ENCODE assay signal across 8 cellular contexts in the genomic region with DNA sequence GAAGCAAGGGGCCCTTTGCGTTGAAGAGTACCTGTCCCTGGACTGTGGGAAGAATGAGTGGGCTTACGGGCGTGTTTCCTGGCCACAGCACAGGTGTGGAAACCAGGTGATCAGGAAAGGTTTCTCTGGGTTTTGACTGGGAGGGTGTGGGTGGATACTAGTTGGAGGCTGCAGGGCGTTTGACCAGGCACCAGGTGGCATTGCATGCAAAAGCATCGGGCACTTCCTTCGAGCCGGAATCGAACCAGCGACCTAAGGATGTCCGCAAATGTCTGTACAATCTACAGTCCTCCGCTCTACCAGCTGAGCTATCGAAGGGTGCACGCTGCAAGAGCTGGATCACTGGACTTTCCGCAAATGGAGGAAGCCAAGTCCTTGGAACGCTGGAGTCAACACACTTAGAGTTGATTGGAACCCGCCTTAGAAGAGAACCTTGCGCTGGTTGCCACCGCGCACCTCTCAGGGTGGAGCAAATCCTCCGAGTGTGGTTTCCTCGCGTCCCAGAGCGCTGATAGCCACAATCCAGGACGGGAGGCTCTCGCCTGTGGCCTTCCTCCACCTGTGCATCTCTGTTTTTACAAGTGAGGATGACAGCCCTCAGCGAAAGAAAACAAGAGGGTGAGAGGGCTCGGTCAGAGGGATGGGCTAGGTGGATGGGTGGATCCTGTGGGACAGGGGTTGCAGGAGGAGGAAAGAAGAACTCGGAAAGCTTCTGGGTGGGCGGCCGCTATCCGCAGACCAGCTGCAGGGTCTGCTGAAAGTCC. TPM values are rescaled to one million over a fixed set of nuclear protein-coding genes. Genes with fewer than 3 reads are reported as not detected.
DNase-seq lines count a peak whose midpoint lies in the region; ATAC-seq and TF ChIP-seq lines count a peak whose summit lies in the region.

No MANE protein-coding gene starts in this region.

- intact Hi-C loops in activated CD8-positive, alpha-beta T cell treated with anti-CD3 and anti-CD28 coated beads for 36 hours (cut with micrococcal nuclease), result loop anchor here (1.0 kb wide), 1 partner anchor 28 kb away; no protein-coding TSS in a partner anchor

- DNase-seq in GM12864 (ENCODE audit: low read depth) (peak; percentile 84), NCI-H460 (ENCODE audit: extremely low read depth, low read depth) (peak; percentile 91), endodermal cell (peak; percentile 94), NCI-H1092 treated with DMSO at 0.1 percent for 48 hours (lab: John Stamatoyannopoulos, UW) (no peak)
- peak; percentile 93 for DNase-seq in activated CD8-positive, alpha-beta T cell treated with anti-CD3 and anti-CD28 coated beads for 36 hours
- peak; percentile 69 for DNase-seq in stimulated activated CD8-positive, alpha-beta memory T cell treated with anti-CD3 and anti-CD28 coated beads, Interleukin-7, amount 100 ng/mL, for 24 hours (ENCODE audit: low read depth)

- peak; percentile 81 for TF ChIP-seq CTCF in GM12864 (IDR thresholded peaks at IDR 0.05; ENCODE audit: low read depth, low read length, missing control alignments)
- peak; percentile 78 for TF ChIP-seq CTCF in activated CD8-positive, alpha-beta T cell treated with anti-CD3 and anti-CD28 coated beads for 36 hours (IDR thresholded peaks at IDR 0.05)
- peak; percentile 81 for TF ChIP-seq CTCF in endodermal cell (conservative IDR thresholded peaks at IDR 0.05)

- ATAC-seq in HG02763 (IDR thresholded peaks at IDR 0.05; ENCODE audit: unreplicated experiment), result peak; percentile 52
- peak; percentile 93 for ATAC-seq in activated CD8-positive, alpha-beta T cell treated with anti-CD3 and anti-CD28 coated beads for 36 hours

- no peaks in the 10 kb centered on the region for H3K4me1 ChIP-seq in endodermal cell (ENCODE audit: control insufficient read depth, insufficient read depth, low read length)
- H3K4me1 ChIP-seq in mucosa of stomach (ENCODE audit: control insufficient read depth, insufficient read depth, low read length), result peaks cover 7% of the 10 kb centered on the region

- peaks cover 10% of the 10 kb centered on the region for H3K27me3 Mint-ChIP-seq in activated CD8-positive, alpha-beta T cell treated with anti-CD3 and anti-CD28 coated beads for 36 hours
- H3K27me3 Mint-ChIP-seq in endodermal cell (ENCODE audit: insufficient read depth), result peaks cover 66% of the 10 kb centered on the region

- peak overlapping the region; percentile 75 for H3K4me3 Mint-ChIP-seq in activated CD8-positive, alpha-beta T cell treated with anti-CD3 and anti-CD28 coated beads for 36 hours
- peak overlapping the region; percentile 77 for H3K4me3 Mint-ChIP-seq in endodermal cell

- POLR2A ChIA-PET in activated CD8-positive, alpha-beta T cell treated with anti-CD3 and anti-CD28 coated beads for 36 hours (lab: Charles Lee), result interaction anchor here (0.8 to 1.3 kb wide), 3 partner anchors 18 to 37 kb away, joined by 3 to 5 read pairs (median 3); no protein-coding TSS in a partner anchor

- H3K27me3 ChIP-seq in endodermal cell (ENCODE audit: control insufficient read depth, insufficient read depth, low read length, poor library complexity, severe bottlenecking) (no peaks in the 10 kb centered on the region), mucosa of stomach (ENCODE audit: control insufficient read depth, insufficient read depth, low read length) (no peaks in the 10 kb centered on the region)

- peaks cover 20% of the 10 kb centered on the region for H3K4me1 Mint-ChIP-seq in activated CD8-positive, alpha-beta T cell treated with anti-CD3 and anti-CD28 coated beads for 36 hours (ENCODE audit: low read depth)
- peaks cover 2% of the 10 kb centered on the region for H3K4me1 Mint-ChIP-seq in endodermal cell

- H3K36me3 Mint-ChIP-seq in activated CD8-positive, alpha-beta T cell treated with anti-CD3 and anti-CD28 coated beads for 36 hours (ENCODE audit: low read depth), result no peaks in the 10 kb centered on the region
- H3K36me3 Mint-ChIP-seq in endodermal cell (ENCODE audit: low read depth), result no peaks in the 10 kb centered on the region

- WGBS in endodermal cell (ENCODE audit: insufficient coverage in 1 of 2, insufficient read length in 1 of 2), 2 experiments, result 3 to 5% methylated on average over 18 to 31 of the region's 31 CpGs

- H3K4me3 ChIP-seq in GM12864 (ENCODE audit: low read depth, low read length) (peak overlapping the region; percentile 61), endodermal cell (ENCODE audit: low read length) (peak overlapping the region; percentile 85), mucosa of stomach (ENCODE audit: low read length) (peak overlapping the region; percentile 34)

- CTCF ChIA-PET in activated CD8-positive, alpha-beta T cell treated with anti-CD3 and anti-CD28 coated beads for 36 hours (lab: Charles Lee), result interaction anchor here (0.7 to 9.2 kb wide), 12 partner anchors 12 to 258 kb away, joined by 3 to 69 read pairs (median 3); a partner anchor contains a TSS

- no peak overlapping the region for H3K27ac Mint-ChIP-seq in activated CD8-positive, alpha-beta T cell treated with anti-CD3 and anti-CD28 coated beads for 36 hours
- peak overlapping the region; percentile 52 for H3K27ac Mint-ChIP-seq in endodermal cell

- H3K27ac ChIP-seq in endodermal cell (ENCODE audit: low read depth, low read length), result no peak overlapping the region

- no peak overlapping the region for H3K9ac ChIP-seq in endodermal cell (ENCODE audit: extremely low read depth, low read length, poor library complexity, severe bottlenecking)
- H3K9ac ChIP-seq in mucosa of stomach (ENCODE audit: low read length), result peak overlapping the region; percentile 40

- no peaks in the 10 kb centered on the region for H3K9me3 ChIP-seq in endodermal cell (ENCODE audit: control insufficient read depth, low read length)
- no peaks in the 10 kb centered on the region for H3K9me3 ChIP-seq in mucosa of stomach (ENCODE audit: control insufficient read depth, low read length)

- H3K9me3 Mint-ChIP-seq in activated CD8-positive, alpha-beta T cell treated with anti-CD3 and anti-CD28 coated beads for 36 hours, result no peaks in the 10 kb centered on the region
- no peaks in the 10 kb centered on the region for H3K9me3 Mint-ChIP-seq in endodermal cell

- no peaks in the 10 kb centered on the region for H3K36me3 ChIP-seq in endodermal cell (ENCODE audit: control insufficient read depth, insufficient read depth, low read length)
- no peaks in the 10 kb centered on the region for H3K36me3 ChIP-seq in mucosa of stomach (ENCODE audit: control insufficient read depth, insufficient read depth, low read length)

RNA-seq across cellular contexts. Expression of a gene that starts 21.2 kb away (rescaled TPM):
- 22.9 and 36.7 TPM in 2 replicates for total RNA-seq in NCI-H460 (2014; rRNA removed; shearing (Covaris generic))
- 12.5 and 27.7 TPM in 2 replicates for polyA plus RNA-seq in NCI-H460 (2014; cell fraction: nucleus; rRNA removed)
- 1 to 10 TPM; 1.0 to 1.1 TPM for total RNA-seq in activated CD8-positive, alpha-beta T cell treated with anti-CD3 and anti-CD28 coated beads for 36 hours
- total RNA-seq in endodermal cell, result 1 to 10 TPM in 1 of 2 donors, under 1 TPM in 1; 0.73 to 1.6 TPM
- 2.6 TPM for polyA plus RNA-seq in endodermal cell (2013, experiment 1 of 2)
- 4.6 TPM for polyA plus RNA-seq in endodermal cell (2013, experiment 2 of 2)

RNA-seq across cellular contexts. Expression of a gene that starts 21.7 kb away (rescaled TPM):
- not detected in 2 replicates for total RNA-seq in NCI-H460 (2014; rRNA removed; shearing (Covaris generic))
- polyA plus RNA-seq in NCI-H460 (2014; cell fraction: nucleus; rRNA removed), result not detected in 2 replicates
- total RNA-seq in activated CD8-positive, alpha-beta T cell treated with anti-CD3 and anti-CD28 coated beads for 36 hours, result not detected
- total RNA-seq in endodermal cell, result not detected
- not detected for polyA plus RNA-seq in endodermal cell (2013, experiment 1 of 2)
- not detected for polyA plus RNA-seq in endodermal cell (2013, experiment 2 of 2)

RNA-seq across cellular contexts. Expression of a gene that starts 25.4 kb away (rescaled TPM):
- total RNA-seq in NCI-H460 (2014; rRNA removed; shearing (Covaris generic)), result 12.5 and 14.7 TPM in 2 replicates
- polyA plus RNA-seq in NCI-H460 (2014; cell fraction: nucleus; rRNA removed), result 5.8 and 8.5 TPM in 2 replicates
- total RNA-seq in activated CD8-positive, alpha-beta T cell treated with anti-CD3 and anti-CD28 coated beads for 36 hours, result under 1 TPM; 0.87 to 0.92 TPM
- total RNA-seq in endodermal cell, result 1 to 10 TPM; 2.6 to 3.4 TPM
- polyA plus RNA-seq in endodermal cell (2013, experiment 1 of 2), result 6.4 TPM
- 4.8 TPM for polyA plus RNA-seq in endodermal cell (2013, experiment 2 of 2)

Comparison
In these comparisons a context has a peak if more than half of its experiments do, and no peak if none do; other contexts are left out.
1. H3K4me3 ChIP-seq: peak in every context shown above with its lines; median percentile 85 in endodermal cell; 61 in GM12864; 34 in mucosa of stomach.